1 cellular context compared by ENCODE assay signal in the genomic region with DNA sequence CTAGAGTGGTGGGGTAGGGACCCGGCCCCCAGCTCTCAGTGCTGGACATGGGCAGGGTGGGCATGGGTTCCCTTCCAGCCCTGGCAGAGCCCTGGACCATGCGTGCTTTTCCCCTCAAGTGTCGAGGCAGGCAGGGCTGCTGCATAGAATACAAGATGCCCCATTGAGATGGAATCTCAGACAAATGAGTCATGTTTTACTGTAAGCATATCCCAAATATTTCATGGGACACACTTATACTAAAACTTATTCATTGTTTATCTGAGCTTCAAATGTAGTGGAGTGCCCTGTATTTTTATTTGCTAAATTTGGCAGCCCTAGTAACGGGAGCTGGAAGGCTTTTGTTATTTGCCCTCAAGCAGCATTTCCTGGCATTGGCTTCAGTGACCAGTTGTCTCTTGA.
TF ChIP-seq lines count a peak whose summit lies in the region.

No MANE protein-coding gene starts in this region.

TF ChIP-seq in IMR-90, 13 proteins besides CTCF, POLR2A, EP300 and RAD21:
- TF ChIP-seq FOS (IDR thresholded peaks at IDR 0.05; ENCODE audit: low read depth, low read length): peak; percentile 40; the same call in 1 of the 2 replicates
- no peak for TF ChIP-seq RFX5 (IDR thresholded peaks at IDR 0.05; ENCODE audit: low read depth, low read length)
